13 cellular contexts compared by ENCODE assay signal in the genomic region with DNA sequence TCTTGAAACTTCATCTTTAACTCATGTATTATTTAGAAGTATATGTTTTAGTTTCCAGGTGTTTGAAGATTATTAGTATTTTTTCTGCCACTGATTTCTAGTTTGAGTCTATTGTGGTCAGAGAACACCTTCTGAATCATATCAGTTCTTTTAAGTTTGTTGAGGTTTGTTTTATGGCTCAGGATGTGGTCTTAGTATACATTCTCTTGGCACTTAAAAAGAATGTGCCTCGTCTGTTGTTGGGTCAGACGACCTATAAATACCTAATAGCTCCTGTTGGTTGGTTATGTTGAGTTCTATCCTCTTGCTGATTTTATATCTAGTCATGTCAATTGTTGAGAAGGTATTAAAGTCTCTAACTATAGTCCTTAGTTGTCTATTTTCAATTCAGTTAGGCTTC. TPM values are rescaled to one million over a fixed set of nuclear protein-coding genes. Genes with fewer than 3 reads are reported as not detected.
A peak's percentile ranks its signal among the peaks of the same experiment; 100 is the strongest.
DNase-seq lines count a peak whose midpoint lies in the region; ATAC-seq, FAIRE-seq and TF ChIP-seq lines count a peak whose summit lies in the region.
"Had no signal": no experiment of that assay in that cellular context is flagged by ENCODE, and none has a peak within 500 bp of the region (broad histone marks: within the 10 kb centered on the region; RNA-seq: fewer than 3 reads in every experiment).

No MANE protein-coding gene starts in this region.

- ATAC-seq in GM19455 (IDR thresholded peaks at IDR 0.05; ENCODE audit: unreplicated experiment) (peak; percentile 92), HG03025 (IDR thresholded peaks at IDR 0.05; ENCODE audit: low FRiP score, unreplicated experiment) (peak; percentile 49), HG02588 (IDR thresholded peaks at IDR 0.05; ENCODE audit: unreplicated experiment) (no peak)
- ATAC-seq: gastroesophageal sphincter had no signal

- DNase-seq in GM12892 (ENCODE audit: insufficient read length), result no peak
- peak; percentile 74 for DNase-seq in LNCaP clone FGC (ENCODE audit: low read depth)
- DNase-seq in NCI-H1436 treated with DMSO at 0.1 percent for 48 hours (lab: John Stamatoyannopoulos, UW), result no peak
- no peak for DNase-seq in superior temporal gyrus (ENCODE audit: extremely low spot score)
- no peak for DNase-seq in NCI-H1105 (lab: John Stamatoyannopoulos, UW)
- DNase-seq: activated naive CD4-positive, alpha-beta T cell treated with Interleukin-2 at 50 U/mL for 16 hours; NCI-H1930 had no signal

- no peak overlapping the region for H3K4me3 ChIP-seq in LNCaP clone FGC (ENCODE audit: low read depth, low read length)
- H3K4me3 ChIP-seq: gastroesophageal sphincter, lung, prostate gland had no signal

- no peak for TF ChIP-seq POLR2A in GM12892 (IDR thresholded peaks at IDR 0.05; ENCODE audit: low read depth, low read length)

- no peak for TF ChIP-seq CTCF in LNCaP clone FGC (IDR thresholded peaks at IDR 0.05; ENCODE audit: control insufficient read depth, extremely low read depth, insufficient read depth)

- FAIRE-seq in GM12892 (lab: Jason Lieb, UNC), result peak; percentile 82

RNA-seq across cellular contexts. Expression of gene TDRD1, which starts 15.9 kb away (rescaled TPM):
- not detected for polyA plus RNA-seq in GM12892 (2012; ENCODE audit: missing spikeins)

RNA-seq across cellular contexts. Expression of gene CCDC186, which starts 21.1 kb away (rescaled TPM):
- 7.3 TPM for polyA plus RNA-seq in GM12892 (2012; ENCODE audit: missing spikeins)

RNA-seq across cellular contexts. Expression of gene VWA2, which starts 44.0 kb away (rescaled TPM):
- polyA plus RNA-seq in GM12892 (2012; ENCODE audit: missing spikeins), result not detected
